Comparison of ENCODE assay signal across 8 cellular contexts in the genomic region with DNA sequence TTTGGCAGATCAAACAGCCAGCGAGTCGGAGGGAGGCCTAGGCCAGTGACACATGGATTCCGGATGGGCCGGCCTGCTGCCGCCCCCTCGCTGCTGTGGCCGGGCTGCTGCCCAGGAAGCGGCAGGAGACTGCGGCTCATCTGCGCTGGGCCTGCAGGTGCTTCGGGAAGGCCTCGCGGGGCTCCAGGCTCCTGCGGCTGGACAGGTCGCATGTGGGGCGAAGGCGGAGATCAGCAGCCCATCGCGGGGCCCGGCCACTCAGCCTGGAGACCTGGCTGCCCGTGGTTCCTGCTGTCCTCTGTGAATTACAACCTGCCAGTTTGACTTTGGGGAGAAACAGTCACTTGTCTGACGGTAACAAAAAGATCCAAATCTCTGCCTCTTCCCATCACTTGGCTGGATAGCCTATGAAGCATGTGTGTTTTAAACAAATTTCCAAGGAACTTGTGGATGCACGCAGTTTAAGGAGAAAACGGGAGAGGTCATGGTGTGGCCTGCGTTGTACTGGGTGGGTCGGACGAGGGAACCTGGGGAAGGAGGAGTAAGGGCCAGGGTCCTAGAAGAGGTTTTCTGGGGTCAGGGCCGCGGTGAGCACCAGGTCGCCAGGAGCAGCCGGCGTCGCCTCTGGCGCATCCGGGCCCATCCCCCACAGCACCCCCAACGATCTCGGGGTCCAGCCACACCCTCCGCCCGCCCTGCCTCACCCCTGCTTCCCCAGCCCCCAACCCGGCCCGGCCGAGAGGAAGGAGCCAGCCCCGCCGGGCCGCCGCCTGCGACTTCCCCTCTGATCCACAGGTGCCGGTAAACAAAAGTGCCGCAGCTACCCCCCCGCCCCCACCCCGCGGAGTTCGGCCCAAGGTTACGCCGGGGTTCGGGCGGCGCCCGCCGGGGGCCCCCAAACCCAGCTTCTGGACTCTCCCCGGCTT. TPM values are rescaled to one million over a fixed set of nuclear protein-coding genes. Genes with fewer than 3 reads are reported as not detected.
DNase-seq lines count a peak whose midpoint lies in the region; FAIRE-seq and TF ChIP-seq lines count a peak whose summit lies in the region.

No MANE protein-coding gene starts in this region.

- no peak overlapping the region for H2BK120ac ChIP-seq in neuronal stem cell (ENCODE audit: low read depth, low read length)

- H3K4me2 ChIP-seq in endothelial cell of umbilical vein (ENCODE audit: insufficient read depth, low read length) = peak overlapping the region; percentile 40
- H3K4me2 ChIP-seq in neuronal stem cell (ENCODE audit: insufficient read depth, low read length, poor library complexity, severe bottlenecking) = peak overlapping the region; percentile 90

- peaks cover 6% of the 10 kb centered on the region; the same call in 1 of the 2 replicates for H3K4me1 Mint-ChIP-seq in HFFc6 (ENCODE audit: low read depth)

- no peaks in the 10 kb centered on the region for H3K9me1 ChIP-seq in endothelial cell of umbilical vein (replicated peaks; ENCODE audit: control insufficient read depth, extremely low read depth, insufficient read depth, low read length)

- no peak overlapping the region for H4K91ac ChIP-seq in neuronal stem cell (ENCODE audit: low read depth, low read length, poor library complexity)

- H2BK15ac ChIP-seq in neuronal stem cell (ENCODE audit: low read length) = peak overlapping the region; percentile 56

- TF ChIP-seq CTCF in endothelial cell of umbilical vein (IDR thresholded peaks at IDR 0.05; ENCODE audit: extremely low read depth in 1 of 2, insufficient read depth in 1 of 2, low read depth in 1 of 2, low read length in 2 of 2) = no peak
- TF ChIP-seq CTCF in HFFc6 (IDR thresholded peaks at IDR 0.05) = no peak

- H3K9ac ChIP-seq in endothelial cell of umbilical vein (replicated peaks; ENCODE audit: extremely low read depth, insufficient read depth, low read length) (no peak overlapping the region), neuronal stem cell (ENCODE audit: low read depth, low read length, poor library complexity) (peak overlapping the region; percentile 61)

- no peak overlapping the region for H3K27ac Mint-ChIP-seq in HFFc6

- no CpG with 5 or more reads among the region's 61 CpGs for WGBS in neuronal stem cell (ENCODE audit: extremely low coverage in 2 of 2, insufficient read length in 2 of 2, insufficient replicate concordance in 1 of 2), 2 donors

- peaks cover 23% of the 10 kb centered on the region for H3K27me3 Mint-ChIP-seq in HFFc6 (ENCODE audit: insufficient read depth)

- H2AFZ ChIP-seq in endothelial cell of umbilical vein (ENCODE audit: low read depth, low read length) = peak overlapping the region; percentile 70
- peak overlapping the region; percentile 97 for H2AFZ ChIP-seq in neuronal stem cell (ENCODE audit: low read length)

- no peaks in the 10 kb centered on the region for H3K79me1 ChIP-seq in neuronal stem cell (ENCODE audit: low read depth, low read length)

- POLR2A ChIA-PET in endothelial cell of umbilical vein (lab: Charles Lee) = no interaction called here

- H3K4me3 ChIP-seq in endothelial cell of umbilical vein (replicated peaks in 1 of 3; ENCODE audit: insufficient read depth in 1 of 3, low read depth in 1 of 3, low read length in 3 of 3) (peak overlapping the region in 2 of 3 experiments; percentile 24 to 26), neuronal stem cell (ENCODE audit: low read length in 2 of 2) (peak overlapping the region in 1 of 2 donors; percentile 28)

- H3K79me2 ChIP-seq in endothelial cell of umbilical vein (ENCODE audit: control insufficient read depth, insufficient read depth, low read length) = no peaks in the 10 kb centered on the region

- dilution Hi-C loops in endothelial cell of umbilical vein (cut with MboI; ENCODE audit: extremely low pct_ligation_motif_present, low sequenced_read_pairs) = no loop called here

- TF ChIP-seq POLR2A in endothelial cell of umbilical vein (IDR thresholded peaks at IDR 0.05; ENCODE audit: low read depth, low read length) = no peak

- H3K14ac ChIP-seq in neuronal stem cell (ENCODE audit: low read length) = no peak overlapping the region

- no peak overlapping the region for H2AK5ac ChIP-seq in neuronal stem cell (ENCODE audit: low read depth, low read length)

- H3K27ac ChIP-seq in endothelial cell of umbilical vein (ENCODE audit: insufficient read depth, low read depth, low read length) = no peak overlapping the region
- H3K27ac ChIP-seq in neuronal stem cell (replicated peaks; ENCODE audit: low read length) = no peak overlapping the region

- H3K9me3 Mint-ChIP-seq in HFFc6 = no peaks in the 10 kb centered on the region

- H3K23ac ChIP-seq in neuronal stem cell (ENCODE audit: low read depth, low read length, poor library complexity) = no peak overlapping the region

- H3K4ac ChIP-seq in neuronal stem cell (ENCODE audit: low read length) = no peak overlapping the region

- CTCF ChIA-PET in endothelial cell of umbilical vein (lab: Charles Lee) = interaction anchor here (1.7 kb wide), 1 partner anchor 38 kb away, joined by 7 read pairs; no protein-coding TSS in a partner anchor

- no peak overlapping the region for H3K4me3 Mint-ChIP-seq in HFFc6

- peaks cover 19 to 25% of the 10 kb centered on the region in 2 experiments for H3K27me3 ChIP-seq in endothelial cell of umbilical vein (ENCODE audit: control insufficient read depth in 2 of 2, insufficient read depth in 2 of 2, low read length in 2 of 2)
- peaks cover 19 to 58% (median 38%) of the 10 kb centered on the region in 3 experiments for H3K27me3 ChIP-seq in neuronal stem cell (ENCODE audit: control insufficient read depth in 3 of 3, insufficient read depth in 3 of 3, low read depth in 1 of 3, low read length in 3 of 3)

- H3K36me3 ChIP-seq in endothelial cell of umbilical vein (ENCODE audit: control insufficient read depth in 2 of 2, extremely low read depth in 1 of 2, insufficient read depth in 2 of 2, low read length in 2 of 2) (no peaks in the 10 kb centered on the region), neuronal stem cell (replicated peaks in 1 of 2; ENCODE audit: control insufficient read depth in 2 of 2, insufficient read depth in 2 of 2, low read length in 2 of 2) (no peaks in the 10 kb centered on the region)

- no peaks in the 10 kb centered on the region for H3K36me3 Mint-ChIP-seq in HFFc6 (ENCODE audit: low read depth)

- in situ Hi-C loops in G401 (cut with HindIII; ENCODE audit: low sequenced_read_pairs) = no loop called here

- H4K8ac ChIP-seq in neuronal stem cell (ENCODE audit: low read depth, low read length) = no peak overlapping the region

- H3K18ac ChIP-seq in neuronal stem cell (ENCODE audit: low read length) = peak overlapping the region; percentile 85

- no peak overlapping the region for H2BK12ac ChIP-seq in neuronal stem cell (ENCODE audit: low read length)

- H2BK5ac ChIP-seq in neuronal stem cell (ENCODE audit: low read length) = peak overlapping the region; percentile 40

- peak; percentile 77 for DNase-seq in G401 (ENCODE audit: low spot score)
- peak; percentile 65 to 67 for DNase-seq in activated CD4-positive, alpha-beta T cell treated with anti-CD3 and anti-CD28 coated beads, Interleukin-2, amount 50 U/mL, for 48 hours
- no peak for DNase-seq in endothelial cell of umbilical vein (ENCODE audit: low read depth, low spot score)
- peak; percentile 24 for DNase-seq in neuronal stem cell (ENCODE audit: low spot score)
- DNase-seq in ureter (ENCODE audit: low spot score) = peak; percentile 53
- no peak for DNase-seq in HFFc6
- no peak for DNase-seq in SW 1271 (lab: John Stamatoyannopoulos, UW)
- no peak for DNase-seq in LoVo (ENCODE audit: low spot score)

- H3K4me1 ChIP-seq in endothelial cell of umbilical vein (ENCODE audit: control insufficient read depth, extremely low read depth, insufficient read depth, low read length) = peaks cover 9% of the 10 kb centered on the region
- peaks cover 10 to 24% of the 10 kb centered on the region in 2 donors for H3K4me1 ChIP-seq in neuronal stem cell (ENCODE audit: control insufficient read depth in 2 of 2, insufficient read depth in 1 of 2, low read depth in 1 of 2, low read length in 2 of 2)

- H3K9me3 ChIP-seq in endothelial cell of umbilical vein (replicated peaks; ENCODE audit: control insufficient read depth, insufficient read depth, low read length) = no peaks in the 10 kb centered on the region
- no peaks in the 10 kb centered on the region for H3K9me3 ChIP-seq in neuronal stem cell (replicated peaks in 1 of 2; ENCODE audit: control insufficient read depth in 2 of 2, insufficient read depth in 1 of 2, low read depth in 1 of 2, low read length in 2 of 2)

- intact Hi-C loops in endothelial cell of umbilical vein (cut with micrococcal nuclease) = no loop called here

- BruUV-seq in endothelial cell of umbilical vein (replicated peaks; lab: Mats Ljungman, UMichigan) = no TSS peak

- H4K20me1 ChIP-seq in endothelial cell of umbilical vein (replicated peaks; ENCODE audit: control insufficient read depth, extremely low read depth, insufficient read depth, low read length) = no peaks in the 10 kb centered on the region

- no peak for FAIRE-seq in endothelial cell of umbilical vein (lab: Jason Lieb, UNC)

TF ChIP-seq in endothelial cell of umbilical vein, 7 proteins besides CTCF, POLR2A, EP300 and RAD21 (continues in another document):
- no peak for TF ChIP-seq EZH2 (IDR thresholded peaks at IDR 0.05; ENCODE audit: borderline replicate concordance, low read depth, low read length, severe bottlenecking)
- TF ChIP-seq GATA2 (IDR thresholded peaks at IDR 0.05; ENCODE audit: insufficient read depth, insufficient read length, low read depth, low read length) = no peak
- no peak for TF ChIP-seq FOS (IDR thresholded peaks at IDR 0.05; ENCODE audit: borderline replicate concordance, insufficient read depth, low read length)
- TF ChIP-seq JUN (IDR thresholded peaks at IDR 0.05; ENCODE audit: borderline replicate concordance, insufficient read depth, insufficient read length, low read depth) = no peak
- TF ChIP-seq, protein P1, sequence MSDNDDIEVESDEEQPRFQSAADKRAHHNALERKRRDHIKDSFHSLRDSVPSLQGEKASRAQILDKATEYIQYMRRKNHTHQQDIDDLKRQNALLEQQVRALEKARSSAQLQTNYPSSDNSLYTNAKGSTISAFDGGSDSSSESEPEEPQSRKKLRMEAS (IDR thresholded peaks at IDR 0.05; ENCODE audit: insufficient read depth, insufficient read length) = no peak

RNA-seq across cellular contexts. Expression of gene SPOCK2, which starts 1.6 kb away (rescaled TPM):
- total RNA-seq in G401 (2014; rRNA removed; shearing (Covaris generic)) = 0.12 and 0.17 TPM in 2 replicates
- total RNA-seq in endothelial cell of umbilical vein = 0.67 and 1.1 TPM in 2 replicates
- polyA plus RNA-seq in endothelial cell of umbilical vein = 0.40 and 0.43 TPM in 2 replicates
- polyA plus RNA-seq in endothelial cell of umbilical vein (2011; cell fraction: cytosol; rRNA removed) = 0.26 and 0.35 TPM in 2 replicates
- polyA plus RNA-seq in endothelial cell of umbilical vein (2011; cell fraction: nucleus; rRNA removed) = 0.42 and 0.73 TPM in 2 replicates
- polyA plus RNA-seq in endothelial cell of umbilical vein (2012) = 0.08 and 0.31 TPM in 2 replicates
- polyA minus RNA-seq in endothelial cell of umbilical vein = 0.15 and 0.23 TPM in 2 replicates
- polyA minus RNA-seq in endothelial cell of umbilical vein (2011; cell fraction: cytosol; rRNA and poly(A)+ RNA removed) = 0.72 TPM
- 0.63 and 2.2 TPM in 2 replicates for polyA minus RNA-seq in endothelial cell of umbilical vein (2011; cell fraction: nucleus; rRNA and poly(A)+ RNA removed)
- polyA plus RNA-seq in neuronal stem cell (2013, experiment 1 of 2) = 1.0 TPM
- polyA plus RNA-seq in neuronal stem cell (2013, experiment 2 of 2) = 1.0 TPM
- total RNA-seq in ureter = 7.4 TPM
- total RNA-seq in HFFc6 (2021; fragmentation: NEBNext Ultra II Directional; extraction: Animal tissue kit (Norgen Biotek cat#: 25700)) = not detected

Comparison
In these comparisons a context has a peak if more than half of its experiments do, and no peak if none do; other contexts are left out.
1. DNase-seq: peak in G401 (single experiment), activated CD4-positive, alpha-beta T cell treated with anti-CD3 and anti-CD28 coated beads, Interleukin-2, amount 50 U/mL, for 48 hours (2 of 2), neuronal stem cell (single experiment) and ureter (single experiment); none in endothelial cell of umbilical vein (single experiment), HFFc6 (single experiment), SW 1271 (0 of 2) and LoVo (single experiment).